Comparison of ENCODE assay signal across 3 cellular contexts in genomic region chr22:19548427-19548826, GRCh38. TPM values are rescaled to one million over a fixed set of nuclear protein-coding genes. Genes with fewer than 3 reads are reported as not detected.
"Had no signal": no experiment of that assay in that cellular context is flagged by ENCODE, and none has a peak within 500 bp of the region (broad histone marks: within the 10 kb centered on the region; RNA-seq: fewer than 3 reads in every experiment).

No MANE protein-coding gene starts in this region.

RNA-seq across cellular contexts. Expression of gene CLDN5, which starts 24.2 kb away (rescaled TPM):
- total RNA-seq: GM23248, H4, HT-29 had no signal
- polyA plus RNA-seq: GM23248 had no signal
